ENCODE assay signal across 8 cellular contexts in the genomic region with DNA sequence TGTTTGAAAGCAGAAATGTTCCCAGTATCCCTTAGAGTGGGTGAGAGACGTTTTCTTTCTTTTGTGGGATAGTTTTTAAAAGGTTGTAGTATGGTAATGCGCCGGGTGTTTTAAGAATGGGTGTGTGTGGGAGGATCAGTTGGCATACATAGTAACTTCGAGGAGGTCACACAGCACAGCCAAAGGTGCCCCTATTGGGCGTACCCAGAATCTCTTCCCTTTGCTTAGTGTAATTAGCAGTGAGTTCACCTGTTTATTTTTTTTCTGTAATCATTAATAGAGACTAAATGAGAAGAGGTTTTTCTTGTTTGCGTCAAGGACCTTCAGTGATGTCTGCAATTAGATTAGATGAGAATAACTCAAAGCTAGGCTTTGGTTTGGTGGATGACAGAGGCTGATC. TPM values are rescaled to one million over a fixed set of nuclear protein-coding genes. Genes with fewer than 3 reads are reported as not detected.
DNase-seq lines count a peak whose midpoint lies in the region; ATAC-seq, FAIRE-seq and TF ChIP-seq lines count a peak whose summit lies in the region.

No MANE protein-coding gene starts in this region.

- H3K9me3 ChIP-seq in CD8-positive, alpha-beta T cell (ENCODE audit: low read length) = no peaks in the 10 kb centered on the region

- H3K4me1 Mint-ChIP-seq in CD8-positive, alpha-beta T cell (ENCODE audit: low read depth) = peaks cover 20% of the 10 kb centered on the region
- H3K4me1 Mint-ChIP-seq in nephron progenitor cell = peaks cover 36% of the 10 kb centered on the region

- peak overlapping the region; percentile 66 for H3K4me3 ChIP-seq in CD8-positive, alpha-beta T cell (ENCODE audit: low read depth, low read length)
- peak overlapping the region; percentile 76 for H3K4me3 ChIP-seq in bronchial epithelial cell (ENCODE audit: low read depth, low read length)

- no peak overlapping the region for H3K27ac Mint-ChIP-seq in CD8-positive, alpha-beta T cell
- H3K27ac Mint-ChIP-seq in nephron progenitor cell = peak overlapping the region; percentile 98

- no peaks in the 10 kb centered on the region for H3K27me3 ChIP-seq in CD8-positive, alpha-beta T cell (ENCODE audit: insufficient read depth, low read length)
- H3K27me3 ChIP-seq in bronchial epithelial cell (ENCODE audit: control insufficient read depth, insufficient read depth, low read length) = no peaks in the 10 kb centered on the region

- no peak overlapping the region for H3K27ac ChIP-seq in CD8-positive, alpha-beta T cell (ENCODE audit: low read depth, low read length)

- no peak for FAIRE-seq in bronchial epithelial cell (lab: Jason Lieb, UNC)

- CTCF ChIA-PET in CD8-positive, alpha-beta T cell (lab: Charles Lee) = interaction anchor here (1.0 to 3.8 kb wide), 3 partner anchors 24 to 103 kb away, joined by 3 to 16 read pairs (median 4); no protein-coding TSS in a partner anchor
- CTCF ChIA-PET in HEK293T (lab: Yijun Ruan, JAX) = interaction anchor here (0.9 kb wide), 1 partner anchor 32 kb away, joined by 3 read pairs; no protein-coding TSS in a partner anchor

- intact Hi-C loops in CD8-positive, alpha-beta T cell (cut with DNase I, micrococcal nuclease) = loop anchor here (2.0 to 10.0 kb wide), 8 partner anchors 33 to 741 kb away; partner anchors contain the start of genes GGCT (in 1 of the 2), MINDY4 (in 1 of the 2), MTURN (in 1 of the 2) and NOD1 (in 1 of the 2)

- H3K4me3 Mint-ChIP-seq in CD8-positive, alpha-beta T cell = no peak overlapping the region
- no peak overlapping the region for H3K4me3 Mint-ChIP-seq in nephron progenitor cell

- TF ChIP-seq CTCF in CD8-positive, alpha-beta T cell (IDR thresholded peaks at IDR 0.05) = no peak
- peak; percentile 5 for TF ChIP-seq CTCF in bronchial epithelial cell (IDR thresholded peaks at IDR 0.05; ENCODE audit: insufficient read depth, low read length, severe bottlenecking)
- no peak for TF ChIP-seq CTCF in nephron progenitor cell (IDR thresholded peaks at IDR 0.05)

- no peaks in the 10 kb centered on the region for H3K36me3 ChIP-seq in CD8-positive, alpha-beta T cell (ENCODE audit: insufficient read depth, low read length)
- no peaks in the 10 kb centered on the region for H3K36me3 ChIP-seq in bronchial epithelial cell (ENCODE audit: control insufficient read depth, insufficient read depth, low read length)

- H3K27me3 Mint-ChIP-seq in CD8-positive, alpha-beta T cell (ENCODE audit: low read depth) = no peaks in the 10 kb centered on the region
- no peaks in the 10 kb centered on the region for H3K27me3 Mint-ChIP-seq in nephron progenitor cell (ENCODE audit: low read depth, poor library complexity)

- H3K4me1 ChIP-seq in CD8-positive, alpha-beta T cell (ENCODE audit: insufficient read depth, low read length) = peaks cover 11% of the 10 kb centered on the region

- POLR2A ChIA-PET in CD8-positive, alpha-beta T cell (lab: Charles Lee) = interaction anchor here (0.6 to 1.2 kb wide), 2 partner anchors 32 to 732 kb away, joined by 3 to 4 read pairs; no protein-coding TSS in a partner anchor
- POLR2A ChIA-PET in HEK293T (lab: Yijun Ruan, JAX) = no interaction called here

- H3K36me3 Mint-ChIP-seq in CD8-positive, alpha-beta T cell = peaks cover 11% of the 10 kb centered on the region
- peaks cover 7% of the 10 kb centered on the region for H3K36me3 Mint-ChIP-seq in nephron progenitor cell (ENCODE audit: low read depth)

- no peak for ATAC-seq in CD8-positive, alpha-beta T cell
- ATAC-seq in GM21447 (IDR thresholded peaks at IDR 0.05; ENCODE audit: unreplicated experiment) (no peak), GM18502 (IDR thresholded peaks at IDR 0.05; ENCODE audit: poor library complexity, unreplicated experiment) (no peak)

- H3K9me3 Mint-ChIP-seq in CD8-positive, alpha-beta T cell = no peaks in the 10 kb centered on the region
- no peaks in the 10 kb centered on the region for H3K9me3 Mint-ChIP-seq in nephron progenitor cell

- peak in 1 of 7 experiments; percentile 10 for DNase-seq in CD8-positive, alpha-beta T cell
- peak; percentile 22 for DNase-seq in HuH-7 (ENCODE audit: low spot score)
- DNase-seq in bronchial epithelial cell (ENCODE audit: low read depth) = peak; percentile 34
- DNase-seq in nephron progenitor cell = no peak
- DNase-seq in HEK293T (ENCODE audit: extremely low spot score) = no peak
- DNase-seq in COLO668 (lab: John Stamatoyannopoulos, UW; ENCODE audit: unreplicated experiment) = no peak

TF ChIP-seq in HEK293T, 16 proteins besides CTCF, POLR2A, EP300 and RAD21:
- no peak for TF ChIP-seq L3MBTL2 (conservative IDR thresholded peaks at IDR 0.05)
- no peak for TF ChIP-seq ARNT (IDR thresholded peaks at IDR 0.05)
- TF ChIP-seq ELF4 (IDR thresholded peaks at IDR 0.05) = no peak
- TF ChIP-seq SUZ12 (IDR thresholded peaks at IDR 0.05) = no peak
- no peak for TF ChIP-seq TARDBP (IDR thresholded peaks at IDR 0.05)
- no peak for TF ChIP-seq PKNOX1 (IDR thresholded peaks at IDR 0.05)
- TF ChIP-seq HDGF (IDR thresholded peaks at IDR 0.05; ENCODE audit: borderline replicate concordance) = no peak
- TF ChIP-seq FOXK2 (IDR thresholded peaks at IDR 0.05) = no peak
- no peak for TF ChIP-seq NFRKB (IDR thresholded peaks at IDR 0.05)
- TF ChIP-seq LEF1 (IDR thresholded peaks at IDR 0.05; ENCODE audit: borderline replicate concordance) = no peak
- no peak for TF ChIP-seq BHLHE40 (IDR thresholded peaks at IDR 0.05; ENCODE audit: borderline replicate concordance)
- TF ChIP-seq CTBP1 (IDR thresholded peaks at IDR 0.05; ENCODE audit: borderline replicate concordance) = no peak
- TF ChIP-seq SP1 (IDR thresholded peaks at IDR 0.05) = no peak
- TF ChIP-seq ZNF384 (IDR thresholded peaks at IDR 0.05) = no peak
- no peak for TF ChIP-seq FOXM1 (IDR thresholded peaks at IDR 0.05; ENCODE audit: borderline replicate concordance)
- no peak for TF ChIP-seq FOXA1 (IDR thresholded peaks at IDR 0.05)

RNA-seq across cellular contexts. Expression of gene PLEKHA8, which starts 1.5 kb away (rescaled TPM):
- 1 to 10 TPM; 3.7 to 4.2 TPM for total RNA-seq in CD8-positive, alpha-beta T cell
- total RNA-seq in bronchial epithelial cell = 17.0 and 17.1 TPM in 2 replicates

RNA-seq across cellular contexts. Expression of gene FKBP14, which starts 3.2 kb away (rescaled TPM):
- total RNA-seq in CD8-positive, alpha-beta T cell = 1 to 10 TPM; 5.7 to 6.1 TPM
- 20.0 and 20.5 TPM in 2 replicates for total RNA-seq in bronchial epithelial cell

RNA-seq across cellular contexts. Expression of gene SCRN1, which starts 40.1 kb away (rescaled TPM):
- 1 to 10 TPM; 5.7 to 6.8 TPM for total RNA-seq in CD8-positive, alpha-beta T cell
- total RNA-seq in bronchial epithelial cell = 33.5 and 35.5 TPM in 2 replicates

Comparison
In these comparisons a context has a peak if more than half of its experiments do, and no peak if none do; other contexts are left out.
1. DNase-seq: peak in HuH-7 (single experiment) and bronchial epithelial cell (single experiment); none in nephron progenitor cell (single experiment), HEK293T (single experiment) and COLO668 (single experiment).